In the genomic region with DNA sequence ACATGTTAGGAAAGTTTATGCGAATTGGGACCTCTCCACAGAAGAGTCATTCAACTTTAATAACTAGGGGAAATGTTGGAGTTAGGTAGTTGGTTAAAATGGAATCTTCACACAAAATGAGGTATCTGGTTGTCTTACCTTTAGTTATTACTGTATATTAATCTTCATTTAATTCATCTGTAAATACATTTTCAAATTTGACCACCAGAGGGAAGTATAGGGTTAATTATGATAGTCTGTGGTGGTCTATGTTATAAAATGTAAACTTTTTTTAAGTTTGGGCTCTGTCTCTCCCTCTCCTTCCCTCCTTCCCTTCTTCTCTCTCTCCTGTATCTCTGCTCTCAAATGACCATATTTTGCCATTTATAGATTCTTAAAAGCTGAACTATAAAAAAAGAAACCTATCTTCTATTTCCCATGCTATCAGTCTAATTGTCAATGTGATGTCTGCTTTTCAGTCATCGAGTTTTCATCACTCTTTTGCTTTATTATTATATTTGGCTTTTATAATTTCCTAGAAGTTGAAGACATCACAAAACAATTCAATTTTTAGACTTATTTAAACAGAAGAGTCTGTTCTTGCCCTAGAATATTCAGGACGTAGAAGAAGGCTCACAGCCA, we compare ENCODE assay signal across 8 cellular contexts. TPM values are rescaled to one million over a fixed set of nuclear protein-coding genes. Genes with fewer than 3 reads are reported as not detected.
DNase-seq lines count a peak whose midpoint lies in the region; ATAC-seq, FAIRE-seq and TF ChIP-seq lines count a peak whose summit lies in the region.

No MANE protein-coding gene starts in this region.

- no peaks in the 10 kb centered on the region for H3K36me3 ChIP-seq in SK-N-SH (replicated peaks in 1 of 2; ENCODE audit: control insufficient read depth in 1 of 2, insufficient read depth in 2 of 2, low read length in 1 of 2)
- no peaks in the 10 kb centered on the region for H3K36me3 ChIP-seq in gastrocnemius medialis

- peak; percentile 74 for TF ChIP-seq RAD21 in SK-N-SH (IDR thresholded peaks at IDR 0.05; ENCODE audit: low read length)

- no peak overlapping the region for H3K9ac ChIP-seq in SK-N-SH

- H3K79me2 ChIP-seq in SK-N-SH (ENCODE audit: insufficient read depth): no peaks in the 10 kb centered on the region

- CTCF ChIA-PET in SK-N-SH (lab: Yijun Ruan, JAX) (interaction anchor here (0.6 to 2.5 kb wide), 22 partner anchors 15 to 941 kb away, joined by 3 to 54 read pairs (median 3); no protein-coding TSS in a partner anchor), HEK293T (lab: Yijun Ruan, JAX) (interaction anchor here (0.7 to 0.9 kb wide), 3 partner anchors 9 to 58 kb away, joined by 3 read pairs; no protein-coding TSS in a partner anchor)

- TF ChIP-seq CTCF in SK-N-SH (IDR thresholded peaks at IDR 0.05) (peak; percentile 68), gastrocnemius medialis (IDR thresholded peaks at IDR 0.05 in 4 of 5, conservative IDR thresholded peaks at IDR 0.05 in 1 of 5) (peak in 2 of 5 experiments; percentile 9 to 20)

- peak; percentile 33 for FAIRE-seq in islet of Langerhans (lab: Jason Lieb, UNC)

- no peaks in the 10 kb centered on the region for H3K9me3 ChIP-seq in SK-N-SH
- H3K9me3 ChIP-seq in gastrocnemius medialis: no peaks in the 10 kb centered on the region

- H3K4me3 Mint-ChIP-seq in activated T-cell treated with anti-CD3 and anti-CD28 coated beads, Interleukin-2, amount 50 U/mL, for 24 hours: no peak overlapping the region
- H3K4me3 Mint-ChIP-seq in effector memory CD8-positive, alpha-beta T cell: no peak overlapping the region

- H3K4me1 ChIP-seq in SK-N-SH (ENCODE audit: control insufficient read depth in 1 of 2, insufficient read depth in 2 of 2, low read depth in 1 of 2, low read length in 1 of 2) (no peaks in the 10 kb centered on the region; a peak in 1 of 4 replicates), gastrocnemius medialis (no peaks in the 10 kb centered on the region)

- no peaks in the 10 kb centered on the region for H4K20me1 ChIP-seq in SK-N-SH (ENCODE audit: insufficient read depth)

- no peak overlapping the region for H2AFZ ChIP-seq in SK-N-SH (ENCODE audit: low read depth)

- no peaks in the 10 kb centered on the region for H3F3A ChIP-seq in SK-N-SH (replicated peaks; ENCODE audit: insufficient read depth)

- no peak overlapping the region for H3K4me2 ChIP-seq in SK-N-SH

- H3K4me3 ChIP-seq in SK-N-SH (ENCODE audit: low read depth in 2 of 2, low read length in 1 of 2) (no peak overlapping the region), gastrocnemius medialis (no peak overlapping the region)

- intact Hi-C loops in gastrocnemius medialis (cut with DNase I; ENCODE audit: low total_unique reads): loop anchor here (5.0 to 10.0 kb wide), 2 partner anchors 68 to 1185 kb away; no protein-coding TSS in a partner anchor

- H3K36me3 Mint-ChIP-seq in activated T-cell treated with anti-CD3 and anti-CD28 coated beads, Interleukin-2, amount 50 U/mL, for 24 hours (ENCODE audit: low read depth): no peaks in the 10 kb centered on the region
- H3K36me3 Mint-ChIP-seq in effector memory CD8-positive, alpha-beta T cell (ENCODE audit: insufficient read depth): no peaks in the 10 kb centered on the region

- in situ Hi-C loops in Caki2 (cut with HindIII; ENCODE audit: low pct_unique_long_range_greater_than_20kb, low sequenced_read_pairs): no loop called here
- in situ Hi-C loops in gastrocnemius medialis (cut with MboI; ENCODE audit: low sequenced_read_pairs in 4 of 4): loop anchor here in 3 of 4 donors (10.0 kb wide), 3 partner anchors 65 to 365 kb away; no protein-coding TSS in a partner anchor

- H3K9me2 ChIP-seq in SK-N-SH: no peaks in the 10 kb centered on the region

- DNase-seq in Caki2 (ENCODE audit: low read depth): peak; percentile 13
- DNase-seq in SK-N-SH: no peak
- DNase-seq in activated T-cell treated with anti-CD3 and anti-CD28 coated beads, Interleukin-2, amount 50 U/mL, for 24 hours: no peak
- no peak for DNase-seq in HEK293T (ENCODE audit: extremely low spot score)
- no peak for DNase-seq in effector memory CD8-positive, alpha-beta T cell
- DNase-seq in gastrocnemius medialis: no peak

- H3K27me3 ChIP-seq in SK-N-SH (ENCODE audit: insufficient read depth) (no peaks in the 10 kb centered on the region), gastrocnemius medialis (no peaks in the 10 kb centered on the region)

- H3K27ac ChIP-seq in SK-N-SH (ENCODE audit: low read depth in 2 of 2, low read length in 1 of 2) (no peak overlapping the region), gastrocnemius medialis (no peak overlapping the region)

- no peak overlapping the region for H3K27ac Mint-ChIP-seq in activated T-cell treated with anti-CD3 and anti-CD28 coated beads, Interleukin-2, amount 50 U/mL, for 24 hours
- no peak overlapping the region for H3K27ac Mint-ChIP-seq in effector memory CD8-positive, alpha-beta T cell

- H3K4me1 Mint-ChIP-seq in activated T-cell treated with anti-CD3 and anti-CD28 coated beads, Interleukin-2, amount 50 U/mL, for 24 hours (ENCODE audit: low read depth): no peaks in the 10 kb centered on the region
- H3K4me1 Mint-ChIP-seq in effector memory CD8-positive, alpha-beta T cell (ENCODE audit: low read depth in 2 of 2): no peaks in the 10 kb centered on the region

- H3K27me3 Mint-ChIP-seq in activated T-cell treated with anti-CD3 and anti-CD28 coated beads, Interleukin-2, amount 50 U/mL, for 24 hours: no peaks in the 10 kb centered on the region
- H3K27me3 Mint-ChIP-seq in effector memory CD8-positive, alpha-beta T cell: peaks cover 0 to 7% of the 10 kb centered on the region in 2 donors

- TF ChIP-seq POLR2A in gastrocnemius medialis (IDR thresholded peaks at IDR 0.05): no peak

- POLR2A ChIA-PET in SK-N-SH (lab: Yijun Ruan, JAX) (no interaction called here), HEK293T (lab: Yijun Ruan, JAX) (no interaction called here)

- WGBS in SK-N-SH (ENCODE audit: low lambda C conversion rate): 31% methylated on average over 3 of the region's 3 CpGs

- TF ChIP-seq EP300 in SK-N-SH (IDR thresholded peaks at IDR 0.05; ENCODE audit: borderline replicate concordance in 1 of 2, low read depth in 1 of 2, low read length in 1 of 2): no peak

- ATAC-seq in HG02610 (IDR thresholded peaks at IDR 0.05; ENCODE audit: unreplicated experiment): peak; percentile 43
- ATAC-seq in effector memory CD8-positive, alpha-beta T cell (replicated peaks): no peak
- ATAC-seq in gastrocnemius medialis: no peak

- H3K9me3 Mint-ChIP-seq in activated T-cell treated with anti-CD3 and anti-CD28 coated beads, Interleukin-2, amount 50 U/mL, for 24 hours: no peaks in the 10 kb centered on the region
- H3K9me3 Mint-ChIP-seq in effector memory CD8-positive, alpha-beta T cell: no peaks in the 10 kb centered on the region

TF ChIP-seq in SK-N-SH, 30 proteins besides CTCF, POLR2A, EP300 and RAD21:
- peak; percentile 39; the same call in 1 of the 2 replicates for TF ChIP-seq SMC3 (IDR thresholded peaks at IDR 0.05; ENCODE audit: low read depth, low read length)
- no peak for TF ChIP-seq GATA2 (CRISPR knock-in tag; IDR thresholded peaks at IDR 0.05)

TF ChIP-seq in HEK293T, 16 proteins besides CTCF, POLR2A, EP300 and RAD21:
- no peak for TF ChIP-seq L3MBTL2 (conservative IDR thresholded peaks at IDR 0.05)

RNA-seq across cellular contexts. Expression of a gene that starts 49.8 kb away (rescaled TPM):
- 17.0 and 25.4 TPM in 2 replicates for total RNA-seq in Caki2 (2014; rRNA removed; shearing (Covaris generic); ENCODE audit: low replicate concordance)
- not detected in 2 replicates for polyA plus RNA-seq in SK-N-SH (2012; rRNA removed)
- polyA plus RNA-seq in SK-N-SH (2012; cell fraction: cytosol; rRNA removed): not detected in 2 replicates
- 0.12 TPM in 1 of 2 replicates, not detected in the other for polyA plus RNA-seq in SK-N-SH (2012; cell fraction: nucleus; rRNA removed)
- total RNA-seq in gastrocnemius medialis: 1 to 10 TPM in 3 of 4 donors, under 1 TPM in 1; 0.51 to 2.9 (median 2.3) TPM
